8 cellular contexts compared by ENCODE assay signal in genomic region chr3:183635431-183636220, GRCh38. TPM values are rescaled to one million over a fixed set of nuclear protein-coding genes. Genes with fewer than 3 reads are reported as not detected.
DNase-seq lines count a peak whose midpoint lies in the region; ATAC-seq, FAIRE-seq and TF ChIP-seq lines count a peak whose summit lies in the region.

Gene KLHL24, plus strand, starts transcription at chr3:183635623. Its CDS starts 14,734 bp downstream, at chr3:183650357.

- DNase-seq in AG09319 (ENCODE audit: extremely low read depth, low read depth): peak; percentile 70
- DNase-seq in NCI-H446 (lab: John Stamatoyannopoulos, UW): peak; percentile 94 to 96
- peak; percentile 46 to 89 for DNase-seq in cerebellar nuclear complex (lab: John Stamatoyannopoulos, UW)
- peak; percentile 32 for DNase-seq in keratinocyte (ENCODE audit: low read depth, low spot score)
- peak; percentile 75 to 76 for DNase-seq in stimulated activated CD4-positive, alpha-beta T cell treated with anti-CD3 and anti-CD28 coated beads, Interleukin-15, amount 100 ng/mL, for 1 hour (ENCODE audit: low read depth in 1 of 2, low spot score in 1 of 2)

- peak; percentile 20 for FAIRE-seq in keratinocyte (lab: Jason Lieb, UNC)

- peaks cover 7% of the 10 kb centered on the region for H3K4me1 ChIP-seq in keratinocyte (ENCODE audit: control insufficient read depth, extremely low read depth, insufficient read depth, low read length)

- peak within 1 kb of the TSS; percentile 85 for H3K9ac ChIP-seq in keratinocyte (ENCODE audit: control insufficient read depth, extremely low read depth, insufficient read depth, low read length)

- H3K27ac ChIP-seq in keratinocyte (ENCODE audit: control insufficient read depth, insufficient read depth, low read length): peak within 1 kb of the TSS; percentile 80

- ATAC-seq in GM19035 (IDR thresholded peaks at IDR 0.05; ENCODE audit: unreplicated experiment): peak; percentile 77
- peak; percentile 91 for ATAC-seq in HG03354 (IDR thresholded peaks at IDR 0.05; ENCODE audit: poor library complexity, severe bottlenecking, unreplicated experiment)
- peak; percentile 74 to 80 for ATAC-seq in activated CD4-positive, CD25-positive, alpha-beta regulatory T cell treated with anti-CD3 and anti-CD28 coated beads, Interleukin-2, amount 50 U/mL, for 24 hours

- H2AFZ ChIP-seq in keratinocyte (ENCODE audit: control insufficient read depth, low read length): peak within 1 kb of the TSS; percentile 94

- no peaks in the 10 kb centered on the region for H3K9me1 ChIP-seq in keratinocyte (ENCODE audit: control insufficient read depth, extremely low read depth, insufficient read depth, low read length)

- peak within 1 kb of the TSS; percentile 93 for H3K4me2 ChIP-seq in keratinocyte (ENCODE audit: control insufficient read depth, extremely low read depth, insufficient read depth, low read depth, low read length)

- TF ChIP-seq CTCF in AG09319 (IDR thresholded peaks at IDR 0.05; ENCODE audit: low read depth, low read length): no peak
- TF ChIP-seq CTCF in keratinocyte (optimal IDR thresholded peaks at IDR 0.05 in 1 of 3, IDR thresholded peaks at IDR 0.05 in 1 of 3, conservative IDR thresholded peaks at IDR 0.05 in 1 of 3; ENCODE audit: extremely low read depth in 1 of 3, insufficient read depth in 2 of 3, low read length in 3 of 3): peak in 1 of 3 experiments; percentile 12

- no peaks in the 10 kb centered on the region for H4K20me1 ChIP-seq in keratinocyte (ENCODE audit: control insufficient read depth, extremely low read depth, insufficient read depth, low read length)

- H3K27me3 ChIP-seq in keratinocyte (ENCODE audit: control insufficient read depth, extremely low read depth, insufficient read depth, low read length): no peaks in the 10 kb centered on the region

- no peaks in the 10 kb centered on the region for H3K9me3 ChIP-seq in keratinocyte (ENCODE audit: control insufficient read depth, low read depth, low read length)

- H3K4me3 ChIP-seq in keratinocyte (ENCODE audit: control insufficient read depth in 2 of 3, extremely low read depth in 1 of 3, insufficient read depth in 2 of 3, low read depth in 1 of 3, low read length in 3 of 3): peak within 1 kb of the TSS; percentile 81 to 98 (median 91)

- no peaks in the 10 kb centered on the region for H3K36me3 ChIP-seq in keratinocyte (ENCODE audit: control insufficient read depth in 2 of 2, extremely low read depth in 1 of 2, insufficient read depth in 2 of 2, low read length in 2 of 2)

- no peaks in the 10 kb centered on the region for H3K79me2 ChIP-seq in keratinocyte (ENCODE audit: control insufficient read depth, insufficient read depth, low read length)

- dilution Hi-C loops in keratinocyte (cut with MboI; ENCODE audit: extremely low pct_ligation_motif_present, low sequenced_read_pairs): no loop called here

RNA-seq across cellular contexts. Expression of gene KLHL24, which starts in this region (rescaled TPM):
- 7.7 to 15.6 TPM (median 12.0 TPM) in 3 replicates for polyA plus RNA-seq in keratinocyte
- polyA plus RNA-seq in keratinocyte (2011; ENCODE audit: low read depth): 18.1 TPM
- polyA plus RNA-seq in keratinocyte (2011; cell fraction: cytosol; rRNA removed): 6.2 and 13.7 TPM in 2 replicates
- polyA plus RNA-seq in keratinocyte (2011; cell fraction: nucleus; rRNA removed): 18.5 and 24.5 TPM in 2 replicates
- 3.8 and 20.5 TPM in 2 replicates for polyA plus RNA-seq in keratinocyte (2012; ENCODE audit: low replicate concordance)
- 4.2 to 43.2 TPM (median 39.2 TPM) in 3 replicates for polyA minus RNA-seq in keratinocyte
- polyA minus RNA-seq in keratinocyte (2011; cell fraction: cytosol; rRNA and poly(A)+ RNA removed): 19.2 TPM
- polyA minus RNA-seq in keratinocyte (2011; cell fraction: nucleus; rRNA and poly(A)+ RNA removed): 28.5 and 37.5 TPM in 2 replicates

Comparison
In these comparisons a context has a peak if more than half of its experiments do, and no peak if none do; other contexts are left out.
1. Peak in every context shown above with its lines: DNase-seq, ATAC-seq, H3K4me3 ChIP-seq and H3K27ac ChIP-seq.
2. DNase-seq: peak in every context shown above with its lines; median percentile 95 in NCI-H446; 76 in stimulated activated CD4-positive, alpha-beta T cell treated with anti-CD3 and anti-CD28 coated beads, Interleukin-15, amount 100 ng/mL, for 1 hour; 70 in AG09319; 68 in cerebellar nuclear complex; 32 in keratinocyte.